In the genomic region with DNA sequence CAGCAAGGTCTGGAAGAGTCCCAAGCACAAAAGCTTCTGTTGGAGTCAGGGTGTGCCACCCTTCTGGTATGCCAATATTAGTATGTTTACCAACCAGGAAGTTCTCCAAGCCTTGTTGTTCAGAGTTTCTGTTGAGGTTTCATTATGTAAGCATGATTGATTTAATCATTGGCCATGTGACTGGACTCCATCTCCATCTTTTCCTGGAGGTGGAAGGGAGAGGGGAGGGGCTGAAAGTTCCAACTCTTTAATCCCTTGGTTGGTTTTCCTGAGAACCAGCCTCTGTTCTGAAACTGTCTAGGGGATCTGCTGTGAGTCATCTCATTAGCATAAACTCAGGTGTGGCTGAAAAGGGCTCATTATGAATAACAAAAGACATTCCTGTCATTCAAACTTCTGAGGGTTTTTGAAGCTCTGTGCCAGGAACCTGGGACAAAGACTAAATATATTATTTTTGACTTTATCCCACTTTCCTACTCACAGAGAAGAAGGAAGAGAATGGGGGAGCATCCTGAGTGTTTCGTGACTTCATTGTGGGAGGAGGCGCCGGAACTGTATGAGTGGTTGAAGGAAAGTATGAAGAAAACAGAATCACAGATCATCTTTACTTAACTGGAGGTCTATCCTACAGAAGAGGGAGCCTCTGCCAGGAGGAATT, we compare ENCODE assay signal across 13 cellular contexts.
DNase-seq lines count a peak whose midpoint lies in the region; ATAC-seq, FAIRE-seq and TF ChIP-seq lines count a peak whose summit lies in the region.
"Had no signal": no experiment of that assay in that cellular context is flagged by ENCODE, and none has a peak within 500 bp of the region (broad histone marks: within the 10 kb centered on the region; RNA-seq: fewer than 3 reads in every experiment).

No MANE protein-coding gene starts in this region.

- H3K79me2 ChIP-seq in GM23338 (replicated peaks; ENCODE audit: insufficient read depth) = no peaks in the 10 kb centered on the region
- no peaks in the 10 kb centered on the region for H3K79me2 ChIP-seq in H1 (ENCODE audit: control insufficient read depth in 1 of 2, insufficient read depth in 2 of 2, low read length in 2 of 2)

- no peak overlapping the region for H3K9ac ChIP-seq in H1 (replicated peaks in 1 of 4; ENCODE audit: extremely low read depth in 1 of 4, low read depth in 3 of 4, low read length in 3 of 4)

- peak overlapping the region; percentile 80 for H4K91ac ChIP-seq in H1 (replicated peaks; ENCODE audit: insufficient read length, low read length)

- ATAC-seq in GM23338 (peak; percentile 90), HG02571 (IDR thresholded peaks at IDR 0.05; ENCODE audit: unreplicated experiment) (no peak), GM18873 (IDR thresholded peaks at IDR 0.05; ENCODE audit: low FRiP score, unreplicated experiment) (no peak)
- ATAC-seq: natural killer cell treated with Interleukin-12 subunit alpha and Interleukin-12 subunit beta and Interleukin-15 and Interleukin-18, amount 100 ng/mL, for 72 hours; T-cell had no signal

- 71% methylated on average over 3 of the region's 3 CpGs; no CpG with 5 or more reads in 1 of the 2 experiments for WGBS in H1 (ENCODE audit: extremely low coverage in 1 of 2, insufficient coverage in 1 of 2, insufficient read length in 1 of 2, insufficient replicate concordance in 2 of 2, low coverage in 1 of 2, low lambda C conversion rate in 2 of 2, missing lambda C conversion rate in 1 of 2), 2 experiments

- DNase-seq in GM23338 (ENCODE audit: low spot score) (peak; percentile 92), NCI-H2029 (lab: John Stamatoyannopoulos, UW) (peak; percentile 46), H1 (ENCODE audit: low read depth in 1 of 2, low spot score in 2 of 2) (no peak), mucosa of gallbladder (ENCODE audit: low spot score) (peak; percentile 71), MV-4-11 (lab: John Stamatoyannopoulos, UW) (no peak), cerebellar cortex (ENCODE audit: low spot score) (no peak)
- DNase-seq: activated T-cell treated with anti-CD3 and anti-CD28 coated beads, Interleukin-2, amount 50 U/mL, for 1 hour; NCI-H1694 treated with DMSO at 0.1 percent for 48 hours; T-cell had no signal

- H3K4me1 Mint-ChIP-seq in GM23338 = peaks cover 24% of the 10 kb centered on the region
- H3K4me1 Mint-ChIP-seq: central memory CD8-positive, alpha-beta T cell; T-cell had no signal

- H3K9me2 ChIP-seq in GM23338 (ENCODE audit: insufficient read depth) = no peaks in the 10 kb centered on the region

- peak overlapping the region; percentile 67 for H3K27ac ChIP-seq in GM23338 (ENCODE audit: low read depth)
- H3K27ac ChIP-seq in H1 (ENCODE audit: low read depth, low read length) = no peak overlapping the region

- H2BK5ac ChIP-seq in H1 (ENCODE audit: low read depth, low read length) = peak overlapping the region; percentile 69; the same call in 1 of the 2 replicates

- POLR2A ChIA-PET in H1 (lab: Charles Lee; ENCODE audit: partially characterized antibody) = interaction anchor here (0.6 to 1.9 kb wide), 5 partner anchors 11 to 18 kb away, joined by 3 to 4 read pairs (median 3); no protein-coding TSS in a partner anchor

- peak overlapping the region; percentile 95; the same call in 1 of the 2 replicates for H2BK12ac ChIP-seq in H1 (ENCODE audit: low read depth, low read length)

- TF ChIP-seq POLR2A in H1 (IDR thresholded peaks at IDR 0.05; ENCODE audit: control extremely low read depth in 1 of 2, low read depth in 2 of 2, low read length in 2 of 2) = no peak

- H3K4me2 ChIP-seq in GM23338 (peak overlapping the region; percentile 15; the same call in 1 of the 2 replicates), H1 (ENCODE audit: insufficient read depth in 1 of 2, low read depth in 2 of 2, low read length in 2 of 2) (no peak overlapping the region)

- no peak overlapping the region for H3K14ac ChIP-seq in H1 (ENCODE audit: insufficient read length)

- no peaks in the 10 kb centered on the region for H3K79me1 ChIP-seq in H1 (ENCODE audit: low read depth, low read length)

- no peaks in the 10 kb centered on the region for H3F3A ChIP-seq in GM23338 (replicated peaks; ENCODE audit: low read depth)

- H3K4ac ChIP-seq in H1 (replicated peaks; ENCODE audit: insufficient read length, low read depth, low read length) = peak overlapping the region; percentile 8

- H3K27me3 Mint-ChIP-seq in GM23338 (ENCODE audit: insufficient read depth, low read depth, poor library complexity) = peaks cover 10% of the 10 kb centered on the region

- H3K23ac ChIP-seq in H1 (ENCODE audit: insufficient read length) = no peak overlapping the region

- no peak for TF ChIP-seq EP300 in H1 (IDR thresholded peaks at IDR 0.05; ENCODE audit: borderline replicate concordance in 1 of 2, low read depth in 2 of 2, low read length in 2 of 2)

- CTCF ChIA-PET in H1 (lab: Charles Lee; ENCODE audit: partially characterized antibody) = interaction anchor here (0.5 to 2.2 kb wide), 8 partner anchors 11 to 234 kb away, joined by 3 to 12 read pairs (median 4); no protein-coding TSS in a partner anchor

- H2BK120ac ChIP-seq in H1 (replicated peaks; ENCODE audit: low read depth, low read length) = no peak overlapping the region

- H3K36me3 Mint-ChIP-seq in GM23338 (ENCODE audit: low read depth) = no peaks in the 10 kb centered on the region
- H3K36me3 Mint-ChIP-seq: natural killer cell treated with Interleukin-12 subunit alpha and Interleukin-12 subunit beta and Interleukin-15 and Interleukin-18, amount 100 ng/mL, for 72 hours; T-cell had no signal

- peaks cover 8% of the 10 kb centered on the region; the same call in 1 of the 2 replicates for H3K4me1 ChIP-seq in GM23338 (ENCODE audit: insufficient read depth)
- peaks cover 0 to 15% (median 7%) of the 10 kb centered on the region in 4 experiments; a peak in 4 of 7 replicates for H3K4me1 ChIP-seq in H1 (replicated peaks in 1 of 4; ENCODE audit: control insufficient read depth in 3 of 4, insufficient read depth in 4 of 4, low read length in 3 of 4)

- H3K18ac ChIP-seq in H1 (ENCODE audit: extremely low read depth, low read length) = peak overlapping the region; percentile 57; the same call in 1 of the 2 replicates

- H2AFZ ChIP-seq in GM23338 (no peak overlapping the region), H1 (ENCODE audit: low read length) (no peak overlapping the region)

- FAIRE-seq in H1 (lab: Jason Lieb, UNC) = peak; percentile 93

- H3K4me3 Mint-ChIP-seq in GM23338 = no peak overlapping the region; the same call in 2 of the 3 replicates
- H3K4me3 Mint-ChIP-seq: central memory CD8-positive, alpha-beta T cell; natural killer cell treated with Interleukin-12 subunit alpha and Interleukin-12 subunit beta and Interleukin-15 and Interleukin-18, amount 100 ng/mL, for 72 hours; T-cell had no signal

- no peak overlapping the region for H3K56ac ChIP-seq in H1 (replicated peaks; ENCODE audit: insufficient read length, low read depth, low read length)

- H3K27me3 ChIP-seq in GM23338 (ENCODE audit: insufficient read depth) (peaks cover 7% of the 10 kb centered on the region), H1 (replicated peaks in 1 of 4; ENCODE audit: control insufficient read depth in 3 of 4, extremely low read depth in 1 of 4, insufficient read depth in 3 of 4, low read length in 3 of 4) (peaks cover 0 to 5% (median under 1%) of the 10 kb centered on the region in 4 experiments; a peak in 4 of 7 replicates)

- H4K5ac ChIP-seq in H1 (ENCODE audit: insufficient read length, low read depth, low read length) = no peak overlapping the region

- peak overlapping the region; percentile 76 for H3K27ac Mint-ChIP-seq in GM23338
- H3K27ac Mint-ChIP-seq: natural killer cell treated with Interleukin-12 subunit alpha and Interleukin-12 subunit beta and Interleukin-15 and Interleukin-18, amount 100 ng/mL, for 72 hours; T-cell had no signal

- H4K8ac ChIP-seq in H1 (ENCODE audit: extremely low read depth, insufficient read depth, low read length) = no peak overlapping the region

- peaks cover 14% of the 10 kb centered on the region for H3K9me3 Mint-ChIP-seq in GM23338
- H3K9me3 Mint-ChIP-seq: central memory CD8-positive, alpha-beta T cell; natural killer cell treated with Interleukin-12 subunit alpha and Interleukin-12 subunit beta and Interleukin-15 and Interleukin-18, amount 100 ng/mL, for 72 hours had no signal

- H2BK15ac ChIP-seq in H1 (ENCODE audit: low read length) = 0 out of 2 replicates have a peak overlapping the region, but pooled peaks have one; percentile 29

- no peaks in the 10 kb centered on the region for H3K23me2 ChIP-seq in H1 (ENCODE audit: low read depth, low read length)

- peak overlapping the region; percentile 47; the same call in 1 of the 2 replicates for H2AK5ac ChIP-seq in H1 (ENCODE audit: low read depth, low read length)

- H4K20me1 ChIP-seq in GM23338 (replicated peaks; ENCODE audit: insufficient read depth) (no peaks in the 10 kb centered on the region), H1 (replicated peaks in 1 of 2; ENCODE audit: control insufficient read depth in 1 of 2, insufficient read depth in 2 of 2, low read length in 2 of 2) (no peaks in the 10 kb centered on the region)

- no peak overlapping the region for H2BK20ac ChIP-seq in H1 (ENCODE audit: low read length)

- no peak for TF ChIP-seq RAD21 in H1 (IDR thresholded peaks at IDR 0.05 in 1 of 2, conservative IDR thresholded peaks at IDR 0.05 in 1 of 2; ENCODE audit: low read depth in 2 of 2, low read length in 2 of 2)

- no peaks in the 10 kb centered on the region for H3K9me3 ChIP-seq in H1 (ENCODE audit: insufficient read depth in 2 of 2, low read depth in 1 of 2, low read length in 1 of 2)

- H3K4me3 ChIP-seq in GM23338 (no peak overlapping the region), H1 (ENCODE audit: extremely low read depth in 1 of 4, insufficient read depth in 2 of 4, low read depth in 3 of 4, low read length in 4 of 4) (peak overlapping the region in 1 of 4 experiments; percentile 23; a peak in 1 of 8 replicates)

- no peaks in the 10 kb centered on the region for H3K36me3 ChIP-seq in GM23338 (ENCODE audit: insufficient read depth)
- no peaks in the 10 kb centered on the region for H3K36me3 ChIP-seq in H1 (ENCODE audit: control insufficient read depth in 2 of 4, insufficient read depth in 4 of 4, low read length in 3 of 4)

- TF ChIP-seq CTCF in GM23338 (conservative IDR thresholded peaks at IDR 0.05; ENCODE audit: low read depth in 2 of 2) = no peak
- no peak for TF ChIP-seq CTCF in H1 (IDR thresholded peaks at IDR 0.05; ENCODE audit: control extremely low read depth in 1 of 3, insufficient read depth in 1 of 3, low read depth in 1 of 3, low read length in 3 of 3)

TF ChIP-seq in GM23338, 12 proteins besides CTCF, POLR2A, EP300 and RAD21 (continues in another document):
- no peak for TF ChIP-seq ZNF331 (CRISPR knock-in tag; IDR thresholded peaks at IDR 0.05; ENCODE audit: low read depth)

TF ChIP-seq in H1, 55 proteins besides CTCF, POLR2A, EP300 and RAD21 (continues in another document):
- TF ChIP-seq POLR2AphosphoS5 (IDR thresholded peaks at IDR 0.05; ENCODE audit: low read depth, low read length) (no peak), JUN (IDR thresholded peaks at IDR 0.05; ENCODE audit: low read depth, low read length) (peak; percentile 65), SIN3A (conservative IDR thresholded peaks at IDR 0.05 in 1 of 2, IDR thresholded peaks at IDR 0.05 in 1 of 2; ENCODE audit: low read depth in 1 of 2, low read length in 2 of 2) (no peak), EZH2 (IDR thresholded peaks at IDR 0.05; ENCODE audit: low read depth, low read length, severe bottlenecking) (no peak), CHD2 (IDR thresholded peaks at IDR 0.05; ENCODE audit: low read length) (no peak)

Comparison
In these comparisons a context has a peak if more than half of its experiments do, and no peak if none do; other contexts are left out.
1. DNase-seq: peak in GM23338 (single experiment), NCI-H2029 (single experiment) and mucosa of gallbladder (single experiment); none in H1 (0 of 2), MV-4-11 (single experiment) and cerebellar cortex (single experiment).